ENCODE assay signal across 21 cellular contexts in genomic region chr5:139588962-139589361, GRCh38. TPM values are rescaled to one million over a fixed set of nuclear protein-coding genes. Genes with fewer than 3 reads are reported as not detected.
DNase-seq lines count a peak whose midpoint lies in the region; ATAC-seq and TF ChIP-seq lines count a peak whose summit lies in the region.
"Had no signal": no experiment of that assay in that cellular context is flagged by ENCODE, and none has a peak within 500 bp of the region (broad histone marks: within the 10 kb centered on the region; RNA-seq: fewer than 3 reads in every experiment).

No MANE protein-coding gene starts in this region.

- peaks cover 32% of the 10 kb centered on the region for H3K36me3 Mint-ChIP-seq in activated CD4-positive, alpha-beta T cell treated with anti-CD3 and anti-CD28 coated beads, Interleukin-2, amount 10 ng/mL, durations not matched to agents 7 days and 5 days (ENCODE audit: low read depth)
- H3K36me3 Mint-ChIP-seq in immature natural killer cell = peaks cover 0 to 3% (median 3%) of the 10 kb centered on the region in 3 donors

- H3K27ac Mint-ChIP-seq in activated CD4-positive, alpha-beta T cell treated with anti-CD3 and anti-CD28 coated beads, Interleukin-2, amount 10 ng/mL, durations not matched to agents 7 days and 5 days = peak overlapping the region; percentile 57
- peak overlapping the region in 5 of 6 donors; percentile 23 to 75 (median 60) for H3K27ac Mint-ChIP-seq in immature natural killer cell
- H3K27ac Mint-ChIP-seq: activated T-helper 1 cell treated with anti-CD3 and anti-CD28 coated beads, Interleukin-12 subunit alpha, Interleukin-12 subunit beta, Interleukin-2, Interleukin-4 antibody, amounts not matched to agents 30 ng/mL and 10 ng/mL and 1 ng/mL, durations not matched to agents 14 hours and 24 hours and 36 hours had no signal

- no peak overlapping the region for H3K4me3 ChIP-seq in psoas muscle
- H3K4me3 ChIP-seq: esophagus muscularis mucosa, ovary had no signal

- no peaks in the 10 kb centered on the region for H3K9me3 Mint-ChIP-seq in activated CD4-positive, alpha-beta T cell treated with anti-CD3 and anti-CD28 coated beads, Interleukin-2, amount 10 ng/mL, durations not matched to agents 7 days and 5 days
- H3K9me3 Mint-ChIP-seq in immature natural killer cell = no peaks in the 10 kb centered on the region
- H3K9me3 Mint-ChIP-seq: activated T-helper 1 cell treated with anti-CD3 and anti-CD28 coated beads, Interleukin-12 subunit alpha, Interleukin-12 subunit beta, Interleukin-2, Interleukin-4 antibody, amounts not matched to agents 30 ng/mL and 10 ng/mL and 1 ng/mL, durations not matched to agents 14 hours and 24 hours and 36 hours had no signal

- H3K9me3 ChIP-seq in psoas muscle = no peaks in the 10 kb centered on the region
- H3K9me3 ChIP-seq: esophagus muscularis mucosa, ovary had no signal

- ATAC-seq in psoas muscle (no peak), HG03565 (IDR thresholded peaks at IDR 0.05; ENCODE audit: unreplicated experiment) (no peak)
- ATAC-seq: left lobe of liver, SK-N-SH treated with all-trans-retinoic acid at 6 μM for 48 hours had no signal

- intact Hi-C loops in psoas muscle (cut with DNase I) = no loop called here

- peaks cover 22% of the 10 kb centered on the region for H3K4me1 ChIP-seq in psoas muscle

- CTCF ChIA-PET in activated CD4-positive, alpha-beta T cell treated with anti-CD3 and anti-CD28 coated beads, Interleukin-2, amount 10 ng/mL, durations not matched to agents 7 days and 5 days (lab: Charles Lee) = interaction anchor here (1.3 to 1.9 kb wide), 2 partner anchors 10 to 24 kb away, joined by 4 read pairs; no protein-coding TSS in a partner anchor
- CTCF ChIA-PET in RWPE1 (lab: Yijun Ruan, JAX) = interaction anchor here (0.6 to 0.7 kb wide), 2 partner anchors 14 to 1799 kb away, joined by 3 read pairs; partner anchors contain the start of gene PCDHGB4

- peaks cover 0 to 6% of the 10 kb centered on the region in 2 donors for H3K36me3 ChIP-seq in psoas muscle (ENCODE audit: insufficient read depth in 1 of 2, low read depth in 1 of 2)
- H3K36me3 ChIP-seq: ovary had no signal

- 66 to 89% (median 75%) methylated on average over 6 of the region's 6 CpGs for WGBS in psoas muscle, 3 donors

- H3K27ac ChIP-seq in RWPE1 (peak overlapping the region; percentile 21), psoas muscle (peak overlapping the region; percentile 9)
- H3K27ac ChIP-seq: C4-2B, esophagus muscularis mucosa, ovary had no signal

- TF ChIP-seq CTCF in RWPE1 (conservative IDR thresholded peaks at IDR 0.05; ENCODE audit: low read depth) (no peak), psoas muscle (IDR thresholded peaks at IDR 0.05) (no peak)

- POLR2A ChIA-PET in activated CD4-positive, alpha-beta T cell treated with anti-CD3 and anti-CD28 coated beads, Interleukin-2, amount 10 ng/mL, durations not matched to agents 7 days and 5 days (lab: Charles Lee) = no interaction called here
- POLR2A ChIA-PET in RWPE1 (lab: Yijun Ruan, JAX; ENCODE audit: low non-redundant PET) = no interaction called here

- H3K27me3 Mint-ChIP-seq in activated CD4-positive, alpha-beta T cell treated with anti-CD3 and anti-CD28 coated beads, Interleukin-2, amount 10 ng/mL, durations not matched to agents 7 days and 5 days = no peaks in the 10 kb centered on the region
- peaks cover 0 to 2% (median 0%) of the 10 kb centered on the region in 3 donors for H3K27me3 Mint-ChIP-seq in immature natural killer cell (ENCODE audit: low read depth in 3 of 3)

- no peaks in the 10 kb centered on the region for H3K27me3 ChIP-seq in psoas muscle (ENCODE audit: insufficient read depth in 3 of 3, low read length in 2 of 3)
- H3K27me3 ChIP-seq: esophagus muscularis mucosa, ovary had no signal

- DNase-seq in activated CD4-positive, alpha-beta T cell treated with anti-CD3 and anti-CD28 coated beads, Interleukin-2, amount 10 ng/mL, durations not matched to agents 7 days and 5 days = no peak
- DNase-seq in activated CD4-positive, alpha-beta T cell treated with anti-CD3 and anti-CD28 coated beads for 4 hours = no peak
- DNase-seq in RWPE1 (ENCODE audit: low spot score) = no peak
- DNase-seq in immature natural killer cell = no peak
- no peak for DNase-seq in psoas muscle
- no peak for DNase-seq in cortex of kidney (lab: John Stamatoyannopoulos, UW)
- DNase-seq in glomerular visceral epithelial cell (ENCODE audit: extremely low spot score) = no peak
- DNase-seq: activated CD4-positive, alpha-beta T cell treated with anti-CD3 and anti-CD28 coated beads for 48 hours; central memory CD4-positive, alpha-beta T cell; DMS79 treated with DMSO at 0.1 percent for 48 hours; MV-4-11; NCI-H187 treated with DMSO at 0.1 percent for 48 hours; NCI-H345; ovary; substantia nigra had no signal

- peaks cover 44% of the 10 kb centered on the region for H3K4me1 Mint-ChIP-seq in activated CD4-positive, alpha-beta T cell treated with anti-CD3 and anti-CD28 coated beads, Interleukin-2, amount 10 ng/mL, durations not matched to agents 7 days and 5 days
- H3K4me1 Mint-ChIP-seq in immature natural killer cell = peaks cover 54 to 79% of the 10 kb centered on the region in 2 donors

- H3K4me3 Mint-ChIP-seq in activated CD4-positive, alpha-beta T cell treated with anti-CD3 and anti-CD28 coated beads, Interleukin-2, amount 10 ng/mL, durations not matched to agents 7 days and 5 days = no peak overlapping the region
- no peak overlapping the region for H3K4me3 Mint-ChIP-seq in immature natural killer cell
- H3K4me3 Mint-ChIP-seq: activated T-helper 1 cell treated with anti-CD3 and anti-CD28 coated beads, Interleukin-12 subunit alpha, Interleukin-12 subunit beta, Interleukin-2, Interleukin-4 antibody, amounts not matched to agents 30 ng/mL and 10 ng/mL and 1 ng/mL, durations not matched to agents 14 hours and 24 hours and 36 hours had no signal

RNA-seq across cellular contexts. Expression of gene UBE2D2, which starts 27.8 kb away (rescaled TPM):
- total RNA-seq in activated CD4-positive, alpha-beta T cell treated with anti-CD3 and anti-CD28 coated beads, Interleukin-2, amount 10 ng/mL, durations not matched to agents 7 days and 5 days = 100 to 1,000 TPM; 231 to 265 TPM
- polyA plus RNA-seq in immature natural killer cell (100 to 1,000 TPM; 231 to 328 (median 243) TPM), psoas muscle (100 to 1,000 TPM; 107 to 243 (median 126) TPM)
- 100 to 1,000 TPM; 156 to 175 (median 164) TPM for total RNA-seq in psoas muscle

RNA-seq across cellular contexts. Expression of gene CXXC5, which starts 59.2 kb away (rescaled TPM):
- total RNA-seq in activated CD4-positive, alpha-beta T cell treated with anti-CD3 and anti-CD28 coated beads, Interleukin-2, amount 10 ng/mL, durations not matched to agents 7 days and 5 days = 1 to 10 TPM in 1 of 2 experiments, under 1 TPM in 1; 0.99 to 1.9 TPM
- 100 to 1,000 TPM; 339 to 410 (median 385) TPM for polyA plus RNA-seq in immature natural killer cell
- total RNA-seq in psoas muscle = 10 to 100 TPM; 31.9 to 88.3 (median 48.5) TPM
- polyA plus RNA-seq in psoas muscle = 10 to 100 TPM; 24.5 to 48.5 (median 27.0) TPM

Comparison
In these comparisons a context has a peak if more than half of its experiments do, and no peak if none do; other contexts are left out.
1. RNA of gene CXXC5, which starts 59.2 kb away (total RNA-seq): 31.9 to 88.3 TPM in psoas muscle; 0.99 to 1.9 TPM in activated CD4-positive, alpha-beta T cell treated with anti-CD3 and anti-CD28 coated beads, Interleukin-2, amount 10 ng/mL, durations not matched to agents 7 days and 5 days; every median in the first group is over 10 times any median in the second.